In genomic region chr7:150731916-150732315, GRCh38 we compare ENCODE assay signal across 24 cellular contexts. TPM values are rescaled to one million over a fixed set of nuclear protein-coding genes. Genes with fewer than 3 reads are reported as not detected.
A peak's percentile ranks its signal among the peaks of the same experiment; 100 is the strongest.
DNase-seq lines count a peak whose midpoint lies in the region; ATAC-seq and TF ChIP-seq lines count a peak whose summit lies in the region.
"Had no signal": no experiment of that assay in that cellular context is flagged by ENCODE, and none has a peak within 500 bp of the region (broad histone marks: within the 10 kb centered on the region; RNA-seq: fewer than 3 reads in every experiment).

No MANE protein-coding gene starts in this region.

- intact Hi-C loops in activated CD4-positive, alpha-beta memory T cell treated with anti-CD3 and anti-CD28 coated beads for 36 hours (cut with micrococcal nuclease), result loop anchor here (1.0 to 2.0 kb wide), 4 partner anchors 99 to 283 kb away; partner anchors contain the start of genes GIMAP6 and GIMAP7

- no peak for TF ChIP-seq CTCF in gastroesophageal sphincter (IDR thresholded peaks at IDR 0.05)

- TF ChIP-seq POLR2A in gastroesophageal sphincter (IDR thresholded peaks at IDR 0.05), result no peak

- H3K9me3 Mint-ChIP-seq in activated naive CD4-positive, alpha-beta T cell treated with anti-CD3 and anti-CD28 coated beads, Interleukin-2, amount 50 U/mL, for 24 hours, result peaks cover 20% of the 10 kb centered on the region
- peaks cover 22% of the 10 kb centered on the region for H3K9me3 Mint-ChIP-seq in activated CD4-positive, alpha-beta memory T cell treated with anti-CD3 and anti-CD28 coated beads for 36 hours

- H3K36me3 Mint-ChIP-seq in activated naive CD4-positive, alpha-beta T cell treated with anti-CD3 and anti-CD28 coated beads, Interleukin-2, amount 50 U/mL, for 24 hours, result peaks cover 20% of the 10 kb centered on the region
- H3K36me3 Mint-ChIP-seq in activated CD4-positive, alpha-beta memory T cell treated with anti-CD3 and anti-CD28 coated beads for 36 hours, result peaks cover 24% of the 10 kb centered on the region

- no peak overlapping the region for H3K27ac ChIP-seq in gastroesophageal sphincter
- H3K27ac ChIP-seq: prostate gland, SJCRH30, testis had no signal

- no peaks in the 10 kb centered on the region for H3K27me3 Mint-ChIP-seq in activated naive CD4-positive, alpha-beta T cell treated with anti-CD3 and anti-CD28 coated beads, Interleukin-2, amount 50 U/mL, for 24 hours
- no peaks in the 10 kb centered on the region for H3K27me3 Mint-ChIP-seq in activated CD4-positive, alpha-beta memory T cell treated with anti-CD3 and anti-CD28 coated beads for 36 hours

- peaks cover 0 to 3% (median 0%) of the 10 kb centered on the region in 3 donors for H3K4me1 ChIP-seq in gastroesophageal sphincter
- H3K4me1 ChIP-seq: Peyer's patch, prostate gland, SJCRH30, testis had no signal

- 25% methylated on average over 1 of the region's 1 CpG for WGBS in gastroesophageal sphincter (ENCODE audit: low coverage in 1 of 2), 2 donors

- H3K27me3 ChIP-seq in gastroesophageal sphincter, result peaks cover 1% of the 10 kb centered on the region
- H3K27me3 ChIP-seq: Peyer's patch, testis had no signal

- TF ChIP-seq EP300 in gastroesophageal sphincter (IDR thresholded peaks at IDR 0.05), result no peak

- peak overlapping the region; percentile 99 for H3K27ac Mint-ChIP-seq in activated naive CD4-positive, alpha-beta T cell treated with anti-CD3 and anti-CD28 coated beads, Interleukin-2, amount 50 U/mL, for 24 hours
- peak overlapping the region; percentile 97 for H3K27ac Mint-ChIP-seq in activated CD4-positive, alpha-beta memory T cell treated with anti-CD3 and anti-CD28 coated beads for 36 hours

- CTCF ChIA-PET in activated CD4-positive, alpha-beta memory T cell treated with anti-CD3 and anti-CD28 coated beads for 36 hours (lab: Charles Lee), result interaction anchor here (0.8 to 5.0 kb wide), 9 partner anchors 10 to 283 kb away, joined by 3 to 39 read pairs (median 5); partner anchors contain the start of genes GIMAP1 and GIMAP8

- no peaks in the 10 kb centered on the region for H3K36me3 ChIP-seq in gastroesophageal sphincter
- H3K36me3 ChIP-seq: HAP-1, Peyer's patch, prostate gland, SJCRH30 had no signal

- peaks cover 95% of the 10 kb centered on the region for H3K4me1 Mint-ChIP-seq in activated naive CD4-positive, alpha-beta T cell treated with anti-CD3 and anti-CD28 coated beads, Interleukin-2, amount 50 U/mL, for 24 hours
- H3K4me1 Mint-ChIP-seq in activated CD4-positive, alpha-beta memory T cell treated with anti-CD3 and anti-CD28 coated beads for 36 hours (ENCODE audit: low read depth), result peaks cover 80% of the 10 kb centered on the region

- ATAC-seq in GM19397 (IDR thresholded peaks at IDR 0.05; ENCODE audit: unreplicated experiment) (no peak), gastroesophageal sphincter (no peak)
- ATAC-seq: esophagus mucosa, left ventricle myocardium superior had no signal

- H3K9me3 ChIP-seq in gastroesophageal sphincter, result peaks cover 0 to 24% (median 0%) of the 10 kb centered on the region in 3 donors
- H3K9me3 ChIP-seq: HAP-1, Peyer's patch, prostate gland, SJCRH30, testis had no signal

- DNase-seq in activated naive CD4-positive, alpha-beta T cell treated with anti-CD3 and anti-CD28 coated beads, Interleukin-2, amount 50 U/mL, for 16 hours, result no peak
- no peak for DNase-seq in activated CD4-positive, alpha-beta memory T cell treated with anti-CD3 and anti-CD28 coated beads for 36 hours
- DNase-seq in ecto neural progenitor cell (ENCODE audit: low spot score), result peak; percentile 17
- no peak for DNase-seq in SKM-1 (lab: John Stamatoyannopoulos, UW; ENCODE audit: unreplicated experiment)
- DNase-seq: activated gamma-delta T cell; effector CD4-positive, alpha-beta T cell; GF-D8; hippocampal formation; IMR-90; left ventricle myocardium superior; NCI-H1417; Peyer's patch; SJCRH30; testis had no signal

- POLR2A ChIA-PET in activated CD4-positive, alpha-beta memory T cell treated with anti-CD3 and anti-CD28 coated beads for 36 hours (lab: Charles Lee), result interaction anchor here (0.9 to 4.1 kb wide), 11 partner anchors 9 to 286 kb away, joined by 3 to 42 read pairs (median 7); partner anchors contain the start of genes GIMAP1, GIMAP2, GIMAP4 and GIMAP6

- peak overlapping the region; percentile 85 for H3K4me3 Mint-ChIP-seq in activated naive CD4-positive, alpha-beta T cell treated with anti-CD3 and anti-CD28 coated beads, Interleukin-2, amount 50 U/mL, for 24 hours
- peak overlapping the region; percentile 58 for H3K4me3 Mint-ChIP-seq in activated CD4-positive, alpha-beta memory T cell treated with anti-CD3 and anti-CD28 coated beads for 36 hours
- H3K4me3 Mint-ChIP-seq: neural crest cell had no signal

- no peak overlapping the region for H3K4me3 ChIP-seq in gastroesophageal sphincter
- H3K4me3 ChIP-seq: HAP-1, Peyer's patch, prostate gland, SJCRH30, testis had no signal

RNA-seq across cellular contexts. Expression of gene GIMAP5, which starts 5.3 kb away (rescaled TPM):
- total RNA-seq in activated CD4-positive, alpha-beta memory T cell treated with anti-CD3 and anti-CD28 coated beads for 36 hours, result 10 to 100 TPM; 45.9 to 48.3 TPM
- 10 to 100 TPM; 16.8 to 43.3 (median 32.5) TPM for total RNA-seq in gastroesophageal sphincter
- total RNA-seq: chondrocyte, IMR-90, M059J, NCI-H460, SJCRH30 had no signal

RNA-seq across cellular contexts. Expression of gene GIMAP1, which starts 15.5 kb away (rescaled TPM):
- 1 to 10 TPM; 6.0 to 6.2 TPM for total RNA-seq in activated CD4-positive, alpha-beta memory T cell treated with anti-CD3 and anti-CD28 coated beads for 36 hours
- 10 to 100 TPM in 1 of 4 donors, 1 to 10 TPM in 3; 4.2 to 14.3 (median 7.9) TPM for total RNA-seq in gastroesophageal sphincter
- total RNA-seq: chondrocyte, IMR-90, NCI-H460, neural crest cell, SJCRH30 had no signal

RNA-seq across cellular contexts. Expression of gene GIMAP2, which starts 46.4 kb away (rescaled TPM):
- 10 to 100 TPM; 38.8 to 44.1 TPM for total RNA-seq in activated CD4-positive, alpha-beta memory T cell treated with anti-CD3 and anti-CD28 coated beads for 36 hours
- 10 to 100 TPM in 2 of 4 donors, 1 to 10 TPM in 2; 3.3 to 14.9 (median 9.7) TPM for total RNA-seq in gastroesophageal sphincter
- total RNA-seq: chondrocyte, neural crest cell, SJCRH30 had no signal
